ENCODE assay signal across 8 cellular contexts in genomic region chr12:104201238-104202001, GRCh38.
DNase-seq lines count a peak whose midpoint lies in the region; ATAC-seq and TF ChIP-seq lines count a peak whose summit lies in the region.

No MANE protein-coding gene starts in this region.

- no peaks in the 10 kb centered on the region for H3K27me3 ChIP-seq in brain microvascular endothelial cell (replicated peaks)

- H3K27ac ChIP-seq in brain microvascular endothelial cell, result no peak overlapping the region

- H3K4me3 ChIP-seq in brain microvascular endothelial cell (ENCODE audit: low read depth, low read length), result no peak overlapping the region

- in situ Hi-C loops in brain microvascular endothelial cell (cut with HindIII; ENCODE audit: low pct_ligation_motif_present, low sequenced_read_pairs), result no loop called here

- DNase-seq in activated gamma-delta T cell treated with Interleukin-2 at 50 U/mL for 16 hours, result peak; percentile 45
- DNase-seq in activated gamma-delta T cell (lab: John Stamatoyannopoulos, UW), result no peak
- peak; percentile 62 for DNase-seq in NCI-H1694 treated with DMSO at 0.1 percent for 48 hours (lab: John Stamatoyannopoulos, UW)
- peak; percentile 7 for DNase-seq in T-helper 9 cell
- peak; percentile 56 for DNase-seq in brain microvascular endothelial cell
- peak; percentile 73 for DNase-seq in inferior parietal cortex (ENCODE audit: extremely low spot score)
- peak in 2 of 3 donors; percentile 21 to 24 for DNase-seq in stimulated activated CD4-positive, alpha-beta T cell treated with anti-CD3 and anti-CD28 coated beads, TNF-alpha, amount 100 ng/mL, for 1 hour (ENCODE audit: low read depth in 3 of 3, low spot score in 1 of 3)

- TF ChIP-seq CTCF in brain microvascular endothelial cell (IDR thresholded peaks at IDR 0.05; ENCODE audit: low read depth, low read length, missing control alignments), result peak; percentile 88

- no peak for ATAC-seq in HG03439 (IDR thresholded peaks at IDR 0.05; ENCODE audit: unreplicated experiment)

- no peaks in the 10 kb centered on the region for H3K36me3 ChIP-seq in brain microvascular endothelial cell (replicated peaks)
